In genomic region chr12:6958609-6959375, GRCh38 we compare ENCODE assay signal across 9 cellular contexts. TPM values are rescaled to one million over a fixed set of nuclear protein-coding genes. Genes with fewer than 3 reads are reported as not detected.
A peak's percentile ranks its signal among the peaks of the same experiment; 100 is the strongest.
DNase-seq lines count a peak whose midpoint lies in the region; ATAC-seq and TF ChIP-seq lines count a peak whose summit lies in the region.
"Had no signal": no experiment of that assay in that cellular context is flagged by ENCODE, and none has a peak within 500 bp of the region (broad histone marks: within the 10 kb centered on the region; RNA-seq: fewer than 3 reads in every experiment).

No MANE protein-coding gene starts in this region.

- DNase-seq in GM10266 (ENCODE audit: extremely low spot score) (peak; percentile 77), NOMO-1 (lab: John Stamatoyannopoulos, UW; ENCODE audit: unreplicated experiment in 2 of 2) (peak; percentile 82 to 94), right lobe of liver (peak in 1 of 3 donors; percentile 64), OCI-M2 (lab: John Stamatoyannopoulos, UW; ENCODE audit: unreplicated experiment) (no peak), hippocampal formation (lab: John Stamatoyannopoulos, UW) (no peak), T1000 (lab: John Stamatoyannopoulos, UW) (no peak)
- DNase-seq in activated T-helper 1 cell treated with anti-CD3 and anti-CD28 coated beads, Interleukin-2, amount 50 U/mL, for 16 hours (ENCODE audit: low read depth in 1 of 2, low spot score in 1 of 2): peak; percentile 44 to 51

- no peak overlapping the region for H3K4me3 ChIP-seq in right lobe of liver

- TF ChIP-seq CTCF in GM10266 (IDR thresholded peaks at IDR 0.05; ENCODE audit: control insufficient read depth, insufficient read depth, low read depth, missing control alignments) (no peak), right lobe of liver (IDR thresholded peaks at IDR 0.05) (no peak)

- ATAC-seq in GM21786 (IDR thresholded peaks at IDR 0.05; ENCODE audit: unreplicated experiment) (peak; percentile 61), right lobe of liver (peak; percentile 4 to 57 (median 10))

- H3K4me1 ChIP-seq in right lobe of liver: peaks cover 0 to 11% (median 7%) of the 10 kb centered on the region in 4 donors

- intact Hi-C loops in right lobe of liver (cut with DNase I): loop anchor here in 1 of 2 donors (10.0 kb wide), 1 partner anchor 136 kb away; the partner anchor contains the start of gene C1R

- H3K27me3 ChIP-seq in right lobe of liver: no peaks in the 10 kb centered on the region

- no peaks in the 10 kb centered on the region for H3K36me3 ChIP-seq in right lobe of liver

- peak overlapping the region in 2 of 3 donors; percentile 43 to 63 for H3K27ac ChIP-seq in right lobe of liver

- H3K9me3 ChIP-seq in right lobe of liver: no peaks in the 10 kb centered on the region

- WGBS in right lobe of liver (ENCODE audit: insufficient coverage, low coverage, low lambda C conversion rate, missing lambda C conversion rate): 39% methylated on average over 13 of the region's 20 CpGs

- TF ChIP-seq POLR2A in right lobe of liver (IDR thresholded peaks at IDR 0.05): no peak

RNA-seq across cellular contexts. Expression of gene PTPN6, which starts 7.6 kb away (rescaled TPM):
- total RNA-seq in right lobe of liver: 10 to 100 TPM; 12.1 to 30.6 (median 19.4) TPM

RNA-seq across cellular contexts. Expression of gene PHB2, which starts 11.7 kb away (rescaled TPM):
- total RNA-seq in right lobe of liver: 100 to 1,000 TPM in 4 of 6 experiments, 10 to 100 TPM in 2; 95.5 to 215 (median 122) TPM

RNA-seq across cellular contexts. Expression of gene EMG1, which starts 11.9 kb away (rescaled TPM):
- 10 to 100 TPM; 13.2 to 28.1 (median 18.9) TPM for total RNA-seq in right lobe of liver

RNA-seq across cellular contexts. Expression of gene C12orf57, which starts 15.0 kb away (rescaled TPM):
- total RNA-seq in right lobe of liver: 100 to 1,000 TPM in 2 of 6 experiments, 10 to 100 TPM in 4; 47.6 to 189 (median 70.5) TPM

RNA-seq across cellular contexts. Expression of gene RNU7-1, which starts 15.2 kb away (rescaled TPM):
- not detected for total RNA-seq in right lobe of liver
- total RNA-seq: dermis microvascular lymphatic vessel endothelial cell had no signal

Comparison
In these comparisons a context has a peak if more than half of its experiments do, and no peak if none do; other contexts are left out.
1. DNase-seq: peak in GM10266 (single experiment), NOMO-1 (2 of 2) and activated T-helper 1 cell treated with anti-CD3 and anti-CD28 coated beads, Interleukin-2, amount 50 U/mL, for 16 hours (2 of 2); none in OCI-M2 (single experiment), hippocampal formation (0 of 2) and T1000 (single experiment).